Comparison of ENCODE assay signal across 28 cellular contexts in the genomic region with DNA sequence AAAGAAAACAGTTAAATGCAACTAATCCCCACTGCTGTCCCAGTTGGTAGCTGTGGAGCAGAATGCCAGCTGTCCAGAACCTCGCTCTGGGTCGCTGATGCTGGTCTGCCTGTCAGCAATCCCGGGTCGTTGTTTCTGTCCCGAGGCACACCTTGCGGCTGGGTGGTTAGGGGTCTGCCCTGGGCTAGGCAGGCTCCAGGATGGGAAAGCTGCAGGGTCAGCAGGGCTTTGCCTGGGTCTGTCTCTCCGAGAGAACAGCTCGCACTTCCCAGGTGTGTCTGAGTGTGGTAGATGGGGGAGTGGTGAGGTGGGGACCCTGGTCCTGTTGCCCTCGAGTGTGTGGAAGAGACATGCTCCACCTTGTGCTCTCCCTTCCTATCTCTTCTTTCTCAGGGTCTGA.
"Had no signal": no experiment of that assay in that cellular context is flagged by ENCODE, and none has a peak within 500 bp of the region (broad histone marks: within the 10 kb centered on the region; RNA-seq: fewer than 3 reads in every experiment).

No MANE protein-coding gene starts in this region.

- H3K4me1 Mint-ChIP-seq: stimulated activated memory B cell treated with anti-CD40 and anti-IgM and Interleukin-4, amounts not matched to agents 10 μg/mL and 1 μg/mL and 100 μg/mL, for 72 hours; stimulated activated naive B cell treated with anti-CD40 and anti-IgM and Interleukin-4, amounts not matched to agents 10 μg/mL and 1 μg/mL and 100 μg/mL, for 72 hours had no signal

- H3K27me3 Mint-ChIP-seq: stimulated activated memory B cell treated with anti-CD40 and anti-IgM and Interleukin-4, amounts not matched to agents 10 μg/mL and 1 μg/mL and 100 μg/mL, for 72 hours had no signal

- H3K4me1 ChIP-seq: stomach, tibial artery, transverse colon, upper lobe of left lung, upper lobe of right lung, uterus, vagina had no signal

- ATAC-seq: stimulated activated effector memory CD8-positive, alpha-beta T cell treated with anti-CD3 and anti-CD28 coated beads, Interleukin-12 subunit alpha, Interleukin-12 subunit beta, amount 100 ng/mL, for 72 hours; stimulated activated memory B cell treated with anti-CD40 and anti-IgM and Interleukin-4, amounts not matched to agents 10 μg/mL and 1 μg/mL and 100 μg/mL, for 72 hours; stimulated activated naive B cell treated with anti-CD40 and anti-IgM and Interleukin-4, amounts not matched to agents 10 μg/mL and 1 μg/mL and 100 μg/mL, for 72 hours; stimulated activated naive CD8-positive, alpha-beta T cell treated with anti-CD3 and anti-CD28 coated beads, Interleukin-15, amount 100 ng/mL, for 72 hours; stimulated activated naive CD8-positive, alpha-beta T cell treated with anti-CD3 and anti-CD28 coated beads, Interleukin-15, Interleukin-2, amounts not matched to agents 100 U/mL and 50 U/mL, for 24 hours; upper lobe of right lung had no signal

- H3K4me3 Mint-ChIP-seq: stimulated activated effector memory CD8-positive, alpha-beta T cell treated with anti-CD3 and anti-CD28 coated beads, Interleukin-12 subunit alpha, Interleukin-12 subunit beta, amount 100 ng/mL, for 72 hours; stimulated activated memory B cell treated with anti-CD40 and anti-IgM and Interleukin-4, amounts not matched to agents 10 μg/mL and 1 μg/mL and 100 μg/mL, for 72 hours; stimulated activated naive B cell treated with anti-CD40 and anti-IgM and Interleukin-4, amounts not matched to agents 10 μg/mL and 1 μg/mL and 100 μg/mL, for 72 hours; stimulated activated naive CD8-positive, alpha-beta T cell treated with anti-CD3 and anti-CD28 coated beads, Interleukin-15, amount 100 ng/mL, for 72 hours; stimulated activated naive CD8-positive, alpha-beta T cell treated with anti-CD3 and anti-CD28 coated beads, Interleukin-15, Interleukin-2, amounts not matched to agents 100 ng/mL and 50 ng/mL, for 24 hours; type B pancreatic cell had no signal

- H3K27ac Mint-ChIP-seq: stimulated activated effector memory CD8-positive, alpha-beta T cell treated with anti-CD3 and anti-CD28 coated beads, Interleukin-12 subunit alpha, Interleukin-12 subunit beta, amount 100 ng/mL, for 72 hours; stimulated activated memory B cell treated with anti-CD40 and anti-IgM and Interleukin-4, amounts not matched to agents 10 μg/mL and 1 μg/mL and 100 μg/mL, for 72 hours; stimulated activated naive B cell treated with anti-CD40 and anti-IgM and Interleukin-4, amounts not matched to agents 10 μg/mL and 1 μg/mL and 100 μg/mL, for 72 hours; stimulated activated naive CD8-positive, alpha-beta T cell treated with anti-CD3 and anti-CD28 coated beads, Interleukin-15, amount 100 ng/mL, for 72 hours; stimulated activated naive CD8-positive, alpha-beta T cell treated with anti-CD3 and anti-CD28 coated beads, Interleukin-15, Interleukin-2, amounts not matched to agents 100 ng/mL and 50 ng/mL, for 24 hours; type B pancreatic cell had no signal

- H3K9me3 ChIP-seq: stomach, suprapubic skin, testis, thoracic aorta, thyroid gland, tibial artery, tibial nerve, transverse colon, upper lobe of left lung, upper lobe of right lung, uterus, vagina had no signal

- H3K27ac ChIP-seq: stomach, suprapubic skin, testis, thoracic aorta, thyroid gland, tibial artery, tibial nerve, transverse colon, upper lobe of left lung, upper lobe of right lung, uterus, vagina had no signal

- DNase-seq: stimulated activated CD4-positive, alpha-beta T cell treated with anti-CD3 and anti-CD28 coated beads, Interleukin-2, amount 100 ng/mL, for 48 hours; stimulated activated CD4-positive, alpha-beta T cell treated with anti-CD3 and anti-CD28 coated beads, Interleukin-4, amount 100 ng/mL, for 1 hour; stimulated activated CD4-positive, alpha-beta T cell treated with anti-CD3 and anti-CD28 coated beads, Interleukin-4, amount 100 ng/mL, for 24 hours; stimulated activated CD4-positive, alpha-beta T cell treated with anti-CD3 and anti-CD28 coated beads, Interleukin-4, amount 100 ng/mL, for 4 hours; stimulated activated CD8-positive, alpha-beta memory T cell treated with anti-CD3 and anti-CD28 coated beads, Interleukin-4, amount 100 ng/mL, for 48 hours; stimulated activated naive B cell treated with anti-CD40 and anti-IgM and Interleukin-4, amounts not matched to agents 10 μg/mL and 1 μg/mL and 100 μg/mL, for 72 hours; stimulated activated naive CD4-positive, alpha-beta T cell; stimulated activated naive CD4-positive, alpha-beta T cell treated with Interleukin-2 at 50 U/mL for 16 hours; stimulated activated naive CD8-positive, alpha-beta T cell treated with anti-CD3 and anti-CD28 coated beads, Interleukin-15, amount 100 ng/mL, for 72 hours; stimulated activated naive CD8-positive, alpha-beta T cell treated with anti-CD3 and anti-CD28 coated beads, Interleukin-15, Interleukin-2, amounts not matched to agents 100 U/mL and 50 U/mL, for 24 hours; stomach; substantia nigra; testis; thyroid gland; tibial artery; transverse colon; trophoblast cell; upper lobe of right lung; uterus had no signal

- H3K9me3 Mint-ChIP-seq: stimulated activated effector memory CD8-positive, alpha-beta T cell treated with anti-CD3 and anti-CD28 coated beads, Interleukin-12 subunit alpha, Interleukin-12 subunit beta, amount 100 ng/mL, for 72 hours; stimulated activated memory B cell treated with anti-CD40 and anti-IgM and Interleukin-4, amounts not matched to agents 10 μg/mL and 1 μg/mL and 100 μg/mL, for 72 hours; stimulated activated naive CD8-positive, alpha-beta T cell treated with anti-CD3 and anti-CD28 coated beads, Interleukin-15, amount 100 ng/mL, for 72 hours; stimulated activated naive CD8-positive, alpha-beta T cell treated with anti-CD3 and anti-CD28 coated beads, Interleukin-15, Interleukin-2, amounts not matched to agents 100 ng/mL and 50 ng/mL, for 24 hours; type B pancreatic cell had no signal

- H3K36me3 Mint-ChIP-seq: stimulated activated effector memory CD8-positive, alpha-beta T cell treated with anti-CD3 and anti-CD28 coated beads, Interleukin-12 subunit alpha, Interleukin-12 subunit beta, amount 100 ng/mL, for 72 hours; stimulated activated memory B cell treated with anti-CD40 and anti-IgM and Interleukin-4, amounts not matched to agents 10 μg/mL and 1 μg/mL and 100 μg/mL, for 72 hours; stimulated activated naive B cell treated with anti-CD40 and anti-IgM and Interleukin-4, amounts not matched to agents 10 μg/mL and 1 μg/mL and 100 μg/mL, for 72 hours; type B pancreatic cell had no signal

- H3K27me3 ChIP-seq: suprapubic skin, testis, thyroid gland, tibial artery, tibial nerve, transverse colon, upper lobe of left lung, upper lobe of right lung, uterus, vagina had no signal

- H3K36me3 ChIP-seq: stomach, suprapubic skin, thoracic aorta, thyroid gland, tibial artery, tibial nerve, transverse colon, upper lobe of left lung, upper lobe of right lung, uterus, vagina had no signal

- H3K4me3 ChIP-seq: stomach, suprapubic skin, testis, thoracic aorta, thyroid gland, tibial artery, tibial nerve, transverse colon, upper lobe of left lung, upper lobe of right lung, uterus, vagina had no signal
